ENCODE assay signal across 17 cellular contexts in genomic region chr12:122244565-122245371, GRCh38. TPM values are rescaled to one million over a fixed set of nuclear protein-coding genes. Genes with fewer than 3 reads are reported as not detected.
DNase-seq lines count a peak whose midpoint lies in the region; ATAC-seq and TF ChIP-seq lines count a peak whose summit lies in the region.
"Had no signal": no experiment of that assay in that cellular context is flagged by ENCODE, and none has a peak within 500 bp of the region (broad histone marks: within the 10 kb centered on the region; RNA-seq: fewer than 3 reads in every experiment).

No MANE protein-coding gene starts in this region.

- peak overlapping the region; percentile 69 for H3K4me2 ChIP-seq in OCI-LY1 (ENCODE audit: low read length)
- H3K4me2 ChIP-seq: smooth muscle cell had no signal

- H3K36me3 Mint-ChIP-seq in CD8-positive, alpha-beta memory T cell: peaks cover 4 to 52% (median 16%) of the 10 kb centered on the region in 3 donors
- H3K36me3 Mint-ChIP-seq in naive thymus-derived CD4-positive, alpha-beta T cell: peaks cover 4 to 33% (median 12%) of the 10 kb centered on the region in 5 donors

- peak in 2 of 5 donors; percentile 5 to 64 for DNase-seq in CD8-positive, alpha-beta memory T cell
- DNase-seq in activated effector memory CD4-positive, alpha-beta T cell treated with Interleukin-2 at 50 U/mL for 16 hours: peak; percentile 26
- peak in 7 of 9 donors; percentile 18 to 59 (median 43) for DNase-seq in naive thymus-derived CD4-positive, alpha-beta T cell
- DNase-seq in NCI-H82 treated with DMSO at 0.1 percent for 48 hours (lab: John Stamatoyannopoulos, UW; ENCODE audit: unreplicated experiment): no peak
- DNase-seq: activated CD4-positive, alpha-beta T cell treated with anti-CD3 and anti-CD28 coated beads for 1 hour; BE2C; KG1; NCI-H1417; NCI-H226; pancreas had no signal

- no peaks in the 10 kb centered on the region for H3K79me2 ChIP-seq in OCI-LY1 (ENCODE audit: insufficient read depth, low read length)

- TF ChIP-seq CTCF in OCI-LY1 (IDR thresholded peaks at IDR 0.05; ENCODE audit: low read length): no peak

- H3K27ac Mint-ChIP-seq in CD8-positive, alpha-beta memory T cell: peak overlapping the region; percentile 84 to 98 (median 94)
- peak overlapping the region; percentile 71 to 94 (median 90) for H3K27ac Mint-ChIP-seq in naive thymus-derived CD4-positive, alpha-beta T cell

- CTCF ChIA-PET in CD8-positive, alpha-beta memory T cell (lab: Charles Lee): interaction anchor here (0.7 to 2.6 kb wide), 9 partner anchors 14 to 111 kb away, joined by 3 to 43 read pairs (median 5); partner anchors contain the start of gene DIABLO
- CTCF ChIA-PET in naive thymus-derived CD4-positive, alpha-beta T cell (lab: Charles Lee): interaction anchor here (0.6 to 1.1 kb wide), 4 partner anchors 17 to 23 kb away, joined by 3 to 4 read pairs (median 3); partner anchors contain the start of gene VPS33A

- no peaks in the 10 kb centered on the region for H3K9me3 Mint-ChIP-seq in CD8-positive, alpha-beta memory T cell
- no peaks in the 10 kb centered on the region for H3K9me3 Mint-ChIP-seq in naive thymus-derived CD4-positive, alpha-beta T cell

- H2AFZ ChIP-seq in OCI-LY1 (ENCODE audit: low read length): peak overlapping the region; percentile 15; the same call in 1 of the 2 replicates

- H3K27me3 ChIP-seq in CD8-positive, alpha-beta memory T cell (ENCODE audit: insufficient read depth, low read length, poor library complexity, severe bottlenecking): no peaks in the 10 kb centered on the region
- no peaks in the 10 kb centered on the region for H3K27me3 ChIP-seq in OCI-LY1 (ENCODE audit: insufficient read depth, low read length)
- no peaks in the 10 kb centered on the region for H3K27me3 ChIP-seq in naive thymus-derived CD4-positive, alpha-beta T cell (ENCODE audit: control insufficient read depth in 2 of 2, insufficient read depth in 2 of 2, low read length in 2 of 2)
- H3K27me3 ChIP-seq: BE2C, pancreas had no signal

- H3F3A ChIP-seq in OCI-LY1 (ENCODE audit: insufficient read depth, low read length): no peaks in the 10 kb centered on the region

- H3K4me3 Mint-ChIP-seq in CD8-positive, alpha-beta memory T cell: peak overlapping the region; percentile 82 to 92 (median 88)
- H3K4me3 Mint-ChIP-seq in naive thymus-derived CD4-positive, alpha-beta T cell: peak overlapping the region; percentile 76 to 87 (median 82)

- H3K9me3 ChIP-seq in CD8-positive, alpha-beta memory T cell (ENCODE audit: low read length): no peaks in the 10 kb centered on the region
- H3K9me3 ChIP-seq in OCI-LY1 (ENCODE audit: low read length): no peaks in the 10 kb centered on the region
- H3K9me3 ChIP-seq in naive thymus-derived CD4-positive, alpha-beta T cell (ENCODE audit: control insufficient read depth in 2 of 3, low read length in 3 of 3): no peaks in the 10 kb centered on the region
- H3K9me3 ChIP-seq: BE2C, pancreas had no signal

- no peaks in the 10 kb centered on the region for H3K27me3 Mint-ChIP-seq in CD8-positive, alpha-beta memory T cell
- H3K27me3 Mint-ChIP-seq in naive thymus-derived CD4-positive, alpha-beta T cell: no peaks in the 10 kb centered on the region

- H3K4me1 Mint-ChIP-seq in CD8-positive, alpha-beta memory T cell: peaks cover 33 to 52% (median 51%) of the 10 kb centered on the region in 3 donors
- H3K4me1 Mint-ChIP-seq in naive thymus-derived CD4-positive, alpha-beta T cell: peaks cover 8 to 31% (median 27%) of the 10 kb centered on the region in 7 donors

- intact Hi-C loops in naive thymus-derived CD4-positive, alpha-beta T cell (cut with micrococcal nuclease): loop anchor here (1.0 to 2.0 kb wide), 3 partner anchors 18 to 22 kb away; partner anchors contain the start of genes DIABLO (in 2 of the 2) and VPS33A (in 2 of the 2)

- H3K4me3 ChIP-seq in CD8-positive, alpha-beta memory T cell (ENCODE audit: low read length): peak overlapping the region; percentile 56
- peak overlapping the region; percentile 27 for H3K4me3 ChIP-seq in OCI-LY1 (ENCODE audit: low read depth, low read length, poor library complexity, severe bottlenecking)
- peak overlapping the region; percentile 50 for H3K4me3 ChIP-seq in naive thymus-derived CD4-positive, alpha-beta T cell (ENCODE audit: low read length)
- H3K4me3 ChIP-seq: pancreas, smooth muscle cell had no signal

- no peaks in the 10 kb centered on the region for H3K9me2 ChIP-seq in OCI-LY1 (ENCODE audit: low read depth, low read length)

- peak overlapping the region; percentile 37 for H3K9ac ChIP-seq in OCI-LY1 (ENCODE audit: low read length)

- peaks cover 35% of the 10 kb centered on the region for H3K4me1 ChIP-seq in CD8-positive, alpha-beta memory T cell (ENCODE audit: insufficient read depth, low read length)
- H3K4me1 ChIP-seq in OCI-LY1 (ENCODE audit: insufficient read depth, low read length, severe bottlenecking): peaks cover 22% of the 10 kb centered on the region
- H3K4me1 ChIP-seq in naive thymus-derived CD4-positive, alpha-beta T cell (ENCODE audit: control insufficient read depth in 2 of 2, insufficient read depth in 2 of 2, low read length in 2 of 2): peaks cover 19 to 26% of the 10 kb centered on the region in 2 donors
- H3K4me1 ChIP-seq: pancreas had no signal

- H3K36me3 ChIP-seq in CD8-positive, alpha-beta memory T cell (ENCODE audit: insufficient read depth, low read length): peaks cover 14% of the 10 kb centered on the region
- H3K36me3 ChIP-seq in OCI-LY1 (ENCODE audit: insufficient read depth, low read length): peaks cover 25% of the 10 kb centered on the region; the same call in 1 of the 2 replicates
- H3K36me3 ChIP-seq in naive thymus-derived CD4-positive, alpha-beta T cell (ENCODE audit: control insufficient read depth in 2 of 3, insufficient read depth in 3 of 3, low read length in 3 of 3): peaks cover 0 to 45% (median 7%) of the 10 kb centered on the region in 3 experiments

- peak; percentile 80 for ATAC-seq in naive thymus-derived CD4-positive, alpha-beta T cell
- ATAC-seq in GM18858 (IDR thresholded peaks at IDR 0.05; ENCODE audit: unreplicated experiment): no peak
- no peak for ATAC-seq in GM21381 (IDR thresholded peaks at IDR 0.05; ENCODE audit: unreplicated experiment)
- ATAC-seq: pancreas, SK-N-SH treated with all-trans-retinoic acid at 6 μM for 48 hours had no signal

- peak overlapping the region; percentile 45 for H3K27ac ChIP-seq in CD8-positive, alpha-beta memory T cell (ENCODE audit: low read depth, low read length)
- H3K27ac ChIP-seq in OCI-LY1 (ENCODE audit: low read depth, low read length, poor library complexity, severe bottlenecking): peak overlapping the region; percentile 68
- peak overlapping the region; percentile 58 for H3K27ac ChIP-seq in naive thymus-derived CD4-positive, alpha-beta T cell (ENCODE audit: low read depth, low read length)
- H3K27ac ChIP-seq: pancreas had no signal

- POLR2A ChIA-PET in CD8-positive, alpha-beta memory T cell (lab: Charles Lee): interaction anchor here (0.9 to 3.7 kb wide), 8 partner anchors 11 to 455 kb away, joined by 3 to 90 read pairs (median 6); partner anchors contain the start of genes B3GNT4, DIABLO, VPS33A and ZCCHC8
- POLR2A ChIA-PET in naive thymus-derived CD4-positive, alpha-beta T cell (lab: Charles Lee): interaction anchor here (0.6 to 3.2 kb wide), 11 partner anchors 11 to 1788 kb away, joined by 3 to 29 read pairs (median 4); partner anchors contain the start of genes DIABLO, KNTC1, PSMD9 and RSRC2

- H4K20me1 ChIP-seq in OCI-LY1 (ENCODE audit: insufficient read depth, low read length): no peaks in the 10 kb centered on the region

RNA-seq across cellular contexts. Expression of gene DIABLO, which starts 18.9 kb away (rescaled TPM):
- total RNA-seq in CD8-positive, alpha-beta memory T cell: 10 to 100 TPM; 63.4 to 64.2 TPM
- 71.8 TPM for polyA plus RNA-seq in CD8-positive, alpha-beta memory T cell
- 10 to 100 TPM; 41.3 to 94.1 (median 50.1) TPM for total RNA-seq in naive thymus-derived CD4-positive, alpha-beta T cell
- polyA plus RNA-seq in naive thymus-derived CD4-positive, alpha-beta T cell: 10 to 100 TPM; 58.3 to 68.3 TPM

RNA-seq across cellular contexts. Expression of gene VPS33A, which starts 21.5 kb away (rescaled TPM):
- total RNA-seq in CD8-positive, alpha-beta memory T cell: 10 to 100 TPM; 43.1 to 44.2 TPM
- 30.6 TPM for polyA plus RNA-seq in CD8-positive, alpha-beta memory T cell
- total RNA-seq in naive thymus-derived CD4-positive, alpha-beta T cell: 10 to 100 TPM; 19.9 to 34.5 (median 31.4) TPM
- polyA plus RNA-seq in naive thymus-derived CD4-positive, alpha-beta T cell: 10 to 100 TPM; 18.0 to 28.3 TPM

RNA-seq across cellular contexts. Expression of gene B3GNT4, which starts 41.3 kb away (rescaled TPM):
- under 1 TPM; 0.15 to 0.18 TPM for total RNA-seq in CD8-positive, alpha-beta memory T cell
- polyA plus RNA-seq in CD8-positive, alpha-beta memory T cell: 0.22 TPM
- total RNA-seq in naive thymus-derived CD4-positive, alpha-beta T cell: 1 to 10 TPM in 1 of 5 experiments, under 1 TPM in 2, not detected in 2; 0.54 to 1.1 (median 0.70) TPM
- polyA plus RNA-seq in naive thymus-derived CD4-positive, alpha-beta T cell: under 1 TPM; 0.15 to 0.34 TPM
- total RNA-seq: Daoy, smooth muscle cell, subcutaneous adipose tissue had no signal
